In the genomic region with DNA sequence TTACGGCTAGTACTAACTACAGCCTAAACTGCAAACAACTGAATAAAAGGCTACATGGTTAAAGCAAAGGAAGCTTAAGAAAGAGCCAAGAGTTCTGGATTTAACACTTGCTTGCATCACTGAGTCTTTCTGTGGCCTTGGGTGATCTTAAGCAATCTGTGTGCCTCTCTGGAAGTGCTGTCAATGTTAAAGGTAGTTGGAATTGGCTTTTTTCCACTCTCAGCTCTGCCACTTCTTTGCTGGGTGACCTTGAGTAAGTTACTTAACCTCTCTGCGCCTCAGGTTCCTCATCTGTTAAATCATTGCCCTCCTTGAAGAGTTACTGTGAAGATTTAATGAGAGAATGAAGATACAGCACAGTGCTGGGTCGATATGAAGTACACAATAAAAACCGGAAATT, we compare ENCODE assay signal across 11 cellular contexts. TPM values are rescaled to one million over a fixed set of nuclear protein-coding genes. Genes with fewer than 3 reads are reported as not detected.
DNase-seq lines count a peak whose midpoint lies in the region; ATAC-seq and TF ChIP-seq lines count a peak whose summit lies in the region.
"Had no signal": no experiment of that assay in that cellular context is flagged by ENCODE, and none has a peak within 500 bp of the region (broad histone marks: within the 10 kb centered on the region; RNA-seq: fewer than 3 reads in every experiment).

No MANE protein-coding gene starts in this region.

- DNase-seq in AML-193 (lab: John Stamatoyannopoulos, UW) (peak; percentile 32 to 44), NOMO-1 treated with DMSO at 0.1 percent for 48 hours (lab: John Stamatoyannopoulos, UW; ENCODE audit: unreplicated experiment) (peak; percentile 20), fibroblast of gingiva (ENCODE audit: low read depth) (peak; percentile 13), psoas muscle (no peak), NCI-H748 (lab: John Stamatoyannopoulos, UW; ENCODE audit: unreplicated experiment) (no peak), NCI-H82 treated with DMSO at 0.1 percent for 48 hours (lab: John Stamatoyannopoulos, UW; ENCODE audit: unreplicated experiment) (no peak)
- DNase-seq in stimulated activated CD4-positive, alpha-beta T cell treated with anti-CD3 and anti-CD28 coated beads, Interleukin-2, amount 100 ng/mL, for 48 hours: no peak
- DNase-seq: naive thymus-derived CD8-positive, alpha-beta T cell; NCI-H2227 treated with DMSO at 0.1 percent for 48 hours; RPMI8226 had no signal

- H3K27me3 ChIP-seq in psoas muscle (ENCODE audit: insufficient read depth in 3 of 3, low read length in 2 of 3): peaks cover 0 to 2% (median 0%) of the 10 kb centered on the region in 3 donors

- H3K4me3 ChIP-seq in psoas muscle: no peak overlapping the region

- H3K36me3 ChIP-seq in psoas muscle (ENCODE audit: insufficient read depth in 1 of 2, low read depth in 1 of 2): no peaks in the 10 kb centered on the region

- no peak for ATAC-seq in psoas muscle
- no peak for ATAC-seq in GM18858 (IDR thresholded peaks at IDR 0.05; ENCODE audit: unreplicated experiment)
- ATAC-seq: naive thymus-derived CD8-positive, alpha-beta T cell had no signal

- no peaks in the 10 kb centered on the region for H3K9me3 ChIP-seq in psoas muscle

- peak overlapping the region; percentile 53 for H3K27ac ChIP-seq in psoas muscle

- 68 to 74% (median 70%) methylated on average over 4 of the region's 4 CpGs for WGBS in psoas muscle, 3 donors

- H3K4me1 ChIP-seq in psoas muscle: peaks cover 28% of the 10 kb centered on the region

- intact Hi-C loops in psoas muscle (cut with DNase I): no loop called here

- no peak for TF ChIP-seq CTCF in psoas muscle (IDR thresholded peaks at IDR 0.05)

RNA-seq across cellular contexts. Expression of a gene that starts 15.7 kb away (rescaled TPM):
- total RNA-seq in psoas muscle: 1 to 10 TPM in 3 of 4 donors, under 1 TPM in 1; 0.71 to 2.4 (median 1.5) TPM
- 1 to 10 TPM in 1 of 3 donors, under 1 TPM in 2; 0.37 to 2.7 (median 0.52) TPM for polyA plus RNA-seq in psoas muscle

Comparison
In these comparisons a context has a peak if more than half of its experiments do, and no peak if none do; other contexts are left out.
1. DNase-seq: peak in AML-193 (2 of 2), NOMO-1 treated with DMSO at 0.1 percent for 48 hours (single experiment) and fibroblast of gingiva (single experiment); none in psoas muscle (0 of 2), NCI-H748 (single experiment), NCI-H82 treated with DMSO at 0.1 percent for 48 hours (single experiment) and stimulated activated CD4-positive, alpha-beta T cell treated with anti-CD3 and anti-CD28 coated beads, Interleukin-2, amount 100 ng/mL, for 48 hours (0 of 2).